3 cellular contexts compared by ENCODE assay signal in the genomic region with DNA sequence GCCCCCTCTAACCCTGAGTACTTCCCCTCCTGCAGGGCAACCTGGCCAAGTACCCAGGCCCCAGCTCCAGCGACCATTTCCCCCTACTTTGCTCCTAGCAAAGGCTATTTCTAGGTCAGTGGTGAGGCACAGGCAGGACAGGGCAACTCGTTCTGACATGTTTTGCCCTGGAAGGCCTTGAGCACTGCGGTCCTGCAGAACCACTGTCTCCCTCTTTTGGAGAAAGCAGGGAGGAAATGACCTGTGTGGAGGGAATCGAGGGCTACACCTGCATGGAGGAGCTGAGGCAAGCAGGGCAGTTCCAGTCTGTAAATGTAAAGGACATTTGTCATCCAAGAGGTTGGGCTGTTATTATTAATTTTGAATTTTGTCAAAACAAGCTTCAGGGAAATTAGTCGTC.
TF ChIP-seq lines count a peak whose summit lies in the region.

No MANE protein-coding gene starts in this region.

TF ChIP-seq in GM23338, 12 proteins besides CTCF, POLR2A, EP300 and RAD21 (continues in another document):
- no peak for TF ChIP-seq EZH2phosphoT487 (IDR thresholded peaks at IDR 0.05; ENCODE audit: unreplicated experiment)
- TF ChIP-seq ZNF462 (CRISPR knock-in tag; IDR thresholded peaks at IDR 0.05) = no peak
- TF ChIP-seq POLR2AphosphoS5 (IDR thresholded peaks at IDR 0.05; ENCODE audit: low read depth) = no peak
- TF ChIP-seq ZNF114 (CRISPR knock-in tag; IDR thresholded peaks at IDR 0.05) = no peak
- TF ChIP-seq EZH2 (IDR thresholded peaks at IDR 0.05; ENCODE audit: low read depth, unreplicated experiment) = no peak

TF ChIP-seq in H1, 55 proteins besides CTCF, POLR2A, EP300 and RAD21:
- no peak for TF ChIP-seq CEBPB (IDR thresholded peaks at IDR 0.05; ENCODE audit: low read depth, low read length)
- TF ChIP-seq CHD1 (IDR thresholded peaks at IDR 0.05; ENCODE audit: low read depth, low read length) = no peak
- no peak for TF ChIP-seq POLR2AphosphoS5 (IDR thresholded peaks at IDR 0.05; ENCODE audit: low read depth, low read length)
- no peak for TF ChIP-seq TEAD4 (IDR thresholded peaks at IDR 0.05; ENCODE audit: low read depth, low read length)
- no peak for TF ChIP-seq GTF2F1 (IDR thresholded peaks at IDR 0.05; ENCODE audit: borderline replicate concordance, low read depth, low read length)
- TF ChIP-seq CHD2 (IDR thresholded peaks at IDR 0.05; ENCODE audit: low read length) = no peak

TF ChIP-seq in HEK293T, 16 proteins besides CTCF, POLR2A, EP300 and RAD21:
- TF ChIP-seq BHLHE40 (IDR thresholded peaks at IDR 0.05; ENCODE audit: borderline replicate concordance) (no peak), TARDBP (IDR thresholded peaks at IDR 0.05) (no peak), CTBP1 (IDR thresholded peaks at IDR 0.05; ENCODE audit: borderline replicate concordance) (no peak), ZNF384 (IDR thresholded peaks at IDR 0.05) (no peak), SUZ12 (IDR thresholded peaks at IDR 0.05) (no peak), HDGF (IDR thresholded peaks at IDR 0.05; ENCODE audit: borderline replicate concordance) (no peak), ELF4 (IDR thresholded peaks at IDR 0.05) (no peak), NFRKB (IDR thresholded peaks at IDR 0.05) (no peak), LEF1 (IDR thresholded peaks at IDR 0.05; ENCODE audit: borderline replicate concordance) (no peak), ARNT (IDR thresholded peaks at IDR 0.05) (no peak), L3MBTL2 (conservative IDR thresholded peaks at IDR 0.05) (no peak), PKNOX1 (IDR thresholded peaks at IDR 0.05) (no peak)
